ENCODE assay signal across 11 cellular contexts in genomic region chr3:149004622-149005021, GRCh38. TPM values are rescaled to one million over a fixed set of nuclear protein-coding genes. Genes with fewer than 3 reads are reported as not detected.
DNase-seq lines count a peak whose midpoint lies in the region; ATAC-seq and TF ChIP-seq lines count a peak whose summit lies in the region.
"Had no signal": no experiment of that assay in that cellular context is flagged by ENCODE, and none has a peak within 500 bp of the region (broad histone marks: within the 10 kb centered on the region; RNA-seq: fewer than 3 reads in every experiment).

No MANE protein-coding gene starts in this region.

- H3K36me3 ChIP-seq in GM23248 (ENCODE audit: low read depth) (peaks cover 5% of the 10 kb centered on the region), lower lobe of right lung (peaks cover 45% of the 10 kb centered on the region)

- no peaks in the 10 kb centered on the region for H4K20me1 ChIP-seq in GM23248 (ENCODE audit: insufficient read depth)

- H3K9ac ChIP-seq in GM23248 = peak overlapping the region; percentile 55

- no peaks in the 10 kb centered on the region for H3K9me3 ChIP-seq in GM23248 (ENCODE audit: low read depth)
- no peaks in the 10 kb centered on the region for H3K9me3 ChIP-seq in lower lobe of right lung
- H3K9me3 ChIP-seq: upper lobe of right lung had no signal

- ATAC-seq in lower lobe of right lung = no peak
- ATAC-seq in GM21526 (IDR thresholded peaks at IDR 0.05; ENCODE audit: low FRiP score, unreplicated experiment) = no peak
- ATAC-seq: upper lobe of right lung had no signal

- H3K4me2 ChIP-seq in GM23248 (ENCODE audit: unreplicated experiment) = peak overlapping the region; percentile 13

- 49 to 50% methylated on average over 4 of the region's 4 CpGs for WGBS in GM23248 (ENCODE audit: low coverage in 1 of 2, low lambda C conversion rate in 2 of 2, missing lambda C conversion rate in 2 of 2), 2 experiments

- H3K4me3 ChIP-seq in GM23248 (no peak overlapping the region), epithelial cell of proximal tubule (ENCODE audit: low read depth, low read length) (no peak overlapping the region), lower lobe of right lung (no peak overlapping the region)
- H3K4me3 ChIP-seq: upper lobe of right lung had no signal

- H3K27me3 ChIP-seq in GM23248 (replicated peaks; ENCODE audit: insufficient read depth) = no peaks in the 10 kb centered on the region
- H3K27me3 ChIP-seq in lower lobe of right lung (ENCODE audit: low read depth) = no peaks in the 10 kb centered on the region
- H3K27me3 ChIP-seq: upper lobe of right lung had no signal

- H3K27ac ChIP-seq in GM23248 (peak overlapping the region; percentile 65), lower lobe of right lung (no peak overlapping the region)
- H3K27ac ChIP-seq: upper lobe of right lung had no signal

- peak overlapping the region; percentile 71 for H2AFZ ChIP-seq in GM23248

- peaks cover 10% of the 10 kb centered on the region for H3F3A ChIP-seq in GM23248 (ENCODE audit: insufficient read depth)

- in situ Hi-C loops in GM23248 (cut with MboI) = no loop called here

- intact Hi-C loops in lower lobe of right lung (cut with DNase I) = no loop called here

- no peaks in the 10 kb centered on the region; the same call in 1 of the 2 replicates for H3K9me2 ChIP-seq in GM23248 (ENCODE audit: insufficient read depth)

- H3K79me2 ChIP-seq in GM23248 (ENCODE audit: insufficient read depth) = no peaks in the 10 kb centered on the region

- TF ChIP-seq CTCF in epithelial cell of proximal tubule (conservative IDR thresholded peaks at IDR 0.05; ENCODE audit: low read depth, low read length) (no peak), lower lobe of right lung (IDR thresholded peaks at IDR 0.05) (no peak)

- DNase-seq in GM23248 = peak; percentile 43
- peak; percentile 83 for DNase-seq in NCI-H2196 treated with DMSO at 0.1 percent for 48 hours (lab: John Stamatoyannopoulos, UW; ENCODE audit: unreplicated experiment)
- DNase-seq in epithelial cell of proximal tubule (ENCODE audit: low read depth) = peak; percentile 92
- DNase-seq in renal cortical epithelial cell (ENCODE audit: low read depth) = peak; percentile 99
- no peak for DNase-seq in lower lobe of right lung
- DNase-seq in NCI-H2227 (lab: John Stamatoyannopoulos, UW; ENCODE audit: unreplicated experiment) = no peak
- no peak for DNase-seq in iPS-NIHi7 (ENCODE audit: extremely low spot score)
- DNase-seq: NCI-H2171 treated with DMSO at 0.1 percent for 48 hours; stimulated activated CD4-positive, alpha-beta T cell treated with anti-CD3 and anti-CD28 coated beads, Interleukin-2, amount 100 ng/mL, for 48 hours; upper lobe of right lung had no signal

- peaks cover 23% of the 10 kb centered on the region for H3K4me1 ChIP-seq in GM23248 (ENCODE audit: insufficient read depth)
- no peaks in the 10 kb centered on the region for H3K4me1 ChIP-seq in lower lobe of right lung

RNA-seq across cellular contexts. Expression of gene GYG1, which starts 13.3 kb away (rescaled TPM):
- 26.2 and 39.2 TPM in 2 replicates for total RNA-seq in GM23248 (2014; rRNA removed; shearing (Covaris generic))
- 57.2 and 58.1 TPM in 2 replicates for polyA plus RNA-seq in GM23248 (2016; fragmentation: Nextera tagmentation; extraction: Ambion mirVana)
- total RNA-seq in epithelial cell of proximal tubule (18.0 and 40.8 TPM in 2 replicates), renal cortical epithelial cell (25.0 and 37.5 TPM in 2 replicates), lower lobe of right lung (51.3 TPM)

Comparison
In these comparisons a context has a peak if more than half of its experiments do, and no peak if none do; other contexts are left out.
1. DNase-seq: peak in GM23248 (single experiment), NCI-H2196 treated with DMSO at 0.1 percent for 48 hours (single experiment), epithelial cell of proximal tubule (single experiment) and renal cortical epithelial cell (single experiment); none in lower lobe of right lung (single experiment), NCI-H2227 (single experiment) and iPS-NIHi7 (single experiment).